ENCODE assay signal across 1 cellular context in genomic region chr7:29975564-29975963, GRCh38.
TF ChIP-seq lines count a peak whose summit lies in the region.

No MANE protein-coding gene starts in this region.

TF ChIP-seq in GM23338, 12 proteins besides CTCF, POLR2A, EP300 and RAD21:
- TF ChIP-seq EZH2phosphoT487 (IDR thresholded peaks at IDR 0.05; ENCODE audit: unreplicated experiment) (no peak), CREB1 (CRISPR knock-in tag; IDR thresholded peaks at IDR 0.05; ENCODE audit: low read depth) (no peak), ZNF462 (CRISPR knock-in tag; IDR thresholded peaks at IDR 0.05) (no peak), ZNF114 (CRISPR knock-in tag; IDR thresholded peaks at IDR 0.05) (no peak), JUNB (IDR thresholded peaks at IDR 0.05; ENCODE audit: unreplicated experiment) (no peak)
